ENCODE assay signal across 8 cellular contexts in the genomic region with DNA sequence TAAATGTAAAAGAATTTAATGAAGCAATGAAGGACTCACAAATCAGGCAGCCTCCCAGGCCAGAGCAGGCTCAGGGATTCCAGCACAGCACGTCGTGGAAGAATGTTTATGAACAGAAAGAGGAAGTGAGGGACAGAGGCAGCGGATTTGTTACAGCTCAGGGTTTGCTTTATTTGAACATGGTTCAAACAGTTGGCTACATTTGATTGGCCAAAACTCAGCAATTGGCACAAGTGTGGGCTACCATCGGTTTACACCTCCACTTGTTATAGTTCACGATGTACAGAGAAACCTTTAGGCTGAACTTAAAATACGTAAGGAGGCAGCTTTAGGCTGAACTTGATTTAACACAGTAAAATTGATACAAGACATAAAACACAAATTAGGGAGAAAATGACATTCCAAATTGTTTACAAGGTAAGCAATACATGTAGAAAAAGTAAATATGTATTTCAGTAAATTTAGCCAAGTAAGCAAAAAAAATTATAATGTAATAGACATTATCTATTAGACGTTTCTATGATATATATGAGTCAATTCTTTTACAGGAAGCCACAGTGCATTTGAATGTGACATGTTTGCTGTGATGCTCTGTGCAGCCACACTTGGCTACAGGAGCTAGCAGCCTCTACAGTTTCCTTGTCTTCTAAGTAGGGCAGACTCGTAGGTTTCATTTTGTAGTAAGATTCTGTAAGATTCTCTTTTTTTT.
DNase-seq lines count a peak whose midpoint lies in the region; ATAC-seq and TF ChIP-seq lines count a peak whose summit lies in the region.

No MANE protein-coding gene starts in this region.

- no TSS peak for BruUV-seq in HCT116 (replicated peaks; lab: Mats Ljungman, UMichigan)

- H3K4me1 ChIP-seq in HCT116 (ENCODE audit: control insufficient read depth in 1 of 2, insufficient read depth in 2 of 2, low read length in 2 of 2) (peaks cover 20 to 52% of the 10 kb centered on the region in 2 experiments), esophagus squamous epithelium (peaks cover 11 to 57% (median 27%) of the 10 kb centered on the region in 3 donors)

- no peaks in the 10 kb centered on the region for H3K36me3 ChIP-seq in HCT116 (ENCODE audit: control insufficient read depth in 1 of 2, insufficient read depth in 2 of 2, low read length in 2 of 2)
- no peaks in the 10 kb centered on the region for H3K36me3 ChIP-seq in esophagus squamous epithelium

- H3K27ac ChIP-seq in HCT116 (ENCODE audit: low read depth, low read length) (no peak overlapping the region), esophagus squamous epithelium (peak overlapping the region; percentile 83 to 90 (median 88))

- no peak for DNase-seq in HCT116 (ENCODE audit: low read depth, low spot score)
- DNase-seq in NCI-H460 (ENCODE audit: extremely low read depth, low read depth) = peak; percentile 17
- DNase-seq in esophagus squamous epithelium (lab: John Stamatoyannopoulos, UW) = no peak
- DNase-seq in NCI-H2196 treated with DMSO at 0.1 percent for 48 hours (lab: John Stamatoyannopoulos, UW; ENCODE audit: unreplicated experiment) = no peak
- DNase-seq in retina = no peak
- DNase-seq in NCI-H226 = no peak
- no peak for DNase-seq in NCI-H2029 treated with DMSO at 0.1 percent for 48 hours (lab: John Stamatoyannopoulos, UW)

- TF ChIP-seq POLR2A in HCT116 (IDR thresholded peaks at IDR 0.05; ENCODE audit: borderline replicate concordance, extremely low read depth, insufficient read depth, insufficient read length) (no peak), esophagus squamous epithelium (IDR thresholded peaks at IDR 0.05) (peak in 1 of 4 donors; percentile 36)

- H2AFZ ChIP-seq in HCT116 (ENCODE audit: low read depth, low read length, poor library complexity, severe bottlenecking) = peak overlapping the region; percentile 71

- ATAC-seq in GM18858 (IDR thresholded peaks at IDR 0.05; ENCODE audit: unreplicated experiment) (peak; percentile 81), HCT116 (no peak)

- TF ChIP-seq CTCF in HCT116 (IDR thresholded peaks at IDR 0.05 in 2 of 3, conservative IDR thresholded peaks at IDR 0.05 in 1 of 3; ENCODE audit: borderline replicate concordance in 1 of 3, insufficient read depth in 1 of 3, low read depth in 2 of 3, low read length in 2 of 3) = no peak
- TF ChIP-seq CTCF in esophagus squamous epithelium (IDR thresholded peaks at IDR 0.05) = no peak

- no peaks in the 10 kb centered on the region for H3K9me2 ChIP-seq in HCT116 (ENCODE audit: insufficient read depth)

- no peaks in the 10 kb centered on the region for H4K20me1 ChIP-seq in HCT116 (ENCODE audit: insufficient read depth)

- H3K27me3 ChIP-seq in HCT116 (ENCODE audit: insufficient read depth, low read length) (no peaks in the 10 kb centered on the region), esophagus squamous epithelium (no peaks in the 10 kb centered on the region)

- intact Hi-C loops in HCT116 (cut with micrococcal nuclease) (no loop called here), esophagus squamous epithelium (cut with DNase I) (no loop called here)

- RAD21 ChIA-PET in HCT116 (lab: Charles Lee; ENCODE audit: low non-redundant PET in 1 of 2, low total read pairs in 2 of 2, uncharacterized antibody in 2 of 2, unreplicated experiment in 2 of 2) = no interaction called here

- no peaks in the 10 kb centered on the region for H3K9me3 ChIP-seq in HCT116 (ENCODE audit: control insufficient read depth in 1 of 2, insufficient read depth in 1 of 2, low read depth in 1 of 2, low read length in 2 of 2)
- peaks cover 0 to 6% (median 0%) of the 10 kb centered on the region in 3 donors for H3K9me3 ChIP-seq in esophagus squamous epithelium

- no peak overlapping the region for H3K9ac ChIP-seq in HCT116 (ENCODE audit: low read length)

- CTCF ChIA-PET in HCT116 (lab: Charles Lee) = no interaction called here

- TF ChIP-seq RAD21 in HCT116 (IDR thresholded peaks at IDR 0.05; ENCODE audit: low read depth) = no peak

- H3K4me2 ChIP-seq in HCT116 (ENCODE audit: low read length) = no peak overlapping the region

- H3K4me3 ChIP-seq in HCT116 (replicated peaks in 1 of 2; ENCODE audit: low read depth in 1 of 2, low read length in 2 of 2) = no peak overlapping the region
- H3K4me3 ChIP-seq in esophagus squamous epithelium = peak overlapping the region in 2 of 4 donors; percentile 5 to 29

- POLR2A ChIA-PET in HCT116 (lab: Charles Lee) = no interaction called here

- no peaks in the 10 kb centered on the region for H3K79me2 ChIP-seq in HCT116 (ENCODE audit: insufficient read depth, low read length)

- 44 to 47% methylated on average over 8 of the region's 8 CpGs for WGBS in esophagus squamous epithelium, 2 donors

TF ChIP-seq in HCT116, 20 proteins besides CTCF, POLR2A, EP300 and RAD21:
- TF ChIP-seq, protein P1, sequence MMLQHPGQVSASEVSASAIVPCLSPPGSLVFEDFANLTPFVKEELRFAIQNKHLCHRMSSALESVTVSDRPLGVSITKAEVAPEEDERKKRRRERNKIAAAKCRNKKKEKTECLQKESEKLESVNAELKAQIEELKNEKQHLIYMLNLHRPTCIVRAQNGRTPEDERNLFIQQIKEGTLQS (IDR thresholded peaks at IDR 0.05) = no peak
- no peak for TF ChIP-seq EZH2 (IDR thresholded peaks at IDR 0.05)
- no peak for TF ChIP-seq TCF7L2 (IDR thresholded peaks at IDR 0.05; ENCODE audit: borderline replicate concordance, extremely low read depth, insufficient read depth, insufficient read length)
- no peak for TF ChIP-seq POLR2AphosphoS5 (IDR thresholded peaks at IDR 0.05; ENCODE audit: low read depth, low read length)
- TF ChIP-seq MAX (IDR thresholded peaks at IDR 0.05) = no peak
- TF ChIP-seq REST (IDR thresholded peaks at IDR 0.05; ENCODE audit: low read depth) = no peak
- no peak for TF ChIP-seq YY1 (IDR thresholded peaks at IDR 0.05; ENCODE audit: extremely low read depth, insufficient replicate concordance, low read depth, low read length)
- TF ChIP-seq EGR1 (IDR thresholded peaks at IDR 0.05; ENCODE audit: low read depth) = no peak
- no peak for TF ChIP-seq ELF1 (IDR thresholded peaks at IDR 0.05; ENCODE audit: borderline replicate concordance, low read depth)
- no peak for TF ChIP-seq FOSL1 (IDR thresholded peaks at IDR 0.05; ENCODE audit: low read depth)
- no peak for TF ChIP-seq SP1 (IDR thresholded peaks at IDR 0.05; ENCODE audit: low read depth)
- TF ChIP-seq CBX3 (IDR thresholded peaks at IDR 0.05; ENCODE audit: low read depth) = no peak
- no peak for TF ChIP-seq SIN3A (IDR thresholded peaks at IDR 0.05; ENCODE audit: low read depth)
